In the genomic region with DNA sequence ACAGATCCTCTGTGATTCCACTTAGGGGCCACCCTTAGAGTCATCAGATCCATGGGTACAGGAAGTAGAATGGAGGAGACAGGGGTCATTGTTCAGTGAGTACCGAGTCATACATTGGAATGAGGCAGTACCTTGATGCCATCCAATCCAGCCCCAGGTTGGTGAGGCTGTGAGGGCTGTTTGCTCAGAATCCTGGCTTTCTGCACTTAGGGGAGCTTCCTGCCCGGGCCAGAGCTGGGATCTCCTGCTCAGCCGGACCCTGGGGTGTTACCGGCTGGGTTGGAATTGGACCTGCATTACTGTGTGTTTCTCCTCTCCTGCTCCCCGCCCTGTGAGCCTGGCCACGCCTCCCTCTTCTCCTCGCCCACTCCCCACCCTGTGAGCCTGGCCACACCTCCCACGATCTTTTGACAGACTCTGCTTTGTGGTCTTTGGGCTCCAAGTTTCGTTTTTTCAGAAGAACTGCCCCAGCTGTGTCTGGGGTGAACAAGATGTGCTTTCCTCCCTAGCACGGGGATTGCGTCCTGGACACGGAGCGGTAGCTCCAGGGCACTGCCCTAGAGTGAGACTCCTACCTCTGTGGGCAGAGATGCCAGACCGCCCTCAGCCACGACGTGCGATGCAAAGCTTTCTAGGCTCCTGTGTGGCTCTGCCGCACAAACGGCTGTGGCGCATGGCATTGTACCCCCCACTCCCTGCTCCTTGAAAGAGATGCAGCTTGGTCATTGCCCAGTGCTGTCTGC, we compare ENCODE assay signal across 8 cellular contexts. TPM values are rescaled to one million over a fixed set of nuclear protein-coding genes. Genes with fewer than 3 reads are reported as not detected.
DNase-seq lines count a peak whose midpoint lies in the region; ATAC-seq, FAIRE-seq and TF ChIP-seq lines count a peak whose summit lies in the region.

No MANE protein-coding gene starts in this region.

- no peak for TF ChIP-seq RAD21 in A549 (conservative IDR thresholded peaks at IDR 0.05 in 1 of 2, IDR thresholded peaks at IDR 0.05 in 1 of 2)

- H3K27me3 ChIP-seq in HUES48 (ENCODE audit: control insufficient read depth, insufficient read depth, low read length) (no peaks in the 10 kb centered on the region), smooth muscle cell (ENCODE audit: low read depth) (no peaks in the 10 kb centered on the region)

- H3F3A ChIP-seq in smooth muscle cell (ENCODE audit: low read depth) = no peaks in the 10 kb centered on the region

- 3% methylated on average over 17 of the region's 20 CpGs for WGBS in A549 (ENCODE audit: missing lambda C conversion rate)
- WGBS in smooth muscle cell (ENCODE audit: low lambda C conversion rate) = 83% methylated on average over 20 of the region's 20 CpGs

- H3K4me3 ChIP-seq in A549 = peak overlapping the region; percentile 21
- H3K4me3 ChIP-seq in HUES48 (ENCODE audit: low read depth, low read length) = no peak overlapping the region
- no peak overlapping the region for H3K4me3 ChIP-seq in fibroblast of pulmonary artery (replicated peaks; ENCODE audit: low read depth, low read length)
- no peak overlapping the region for H3K4me3 ChIP-seq in smooth muscle cell

- CTCF ChIA-PET in A549 (lab: Yijun Ruan, JAX) = interaction anchor here (0.6 to 10.7 kb wide), 13 partner anchors 12 to 134 kb away, joined by 3 to 139 read pairs (median 4); a partner anchor contains a TSS

- H3K36me3 ChIP-seq in HUES48 (ENCODE audit: control insufficient read depth, insufficient read depth, low read length) = peaks cover 75% of the 10 kb centered on the region
- H3K36me3 ChIP-seq in smooth muscle cell (ENCODE audit: low read depth) = no peaks in the 10 kb centered on the region

- TF ChIP-seq CTCF in A549 (IDR thresholded peaks at IDR 0.05) (no peak), fibroblast of pulmonary artery (IDR thresholded peaks at IDR 0.05; ENCODE audit: low read length, missing control alignments) (no peak), smooth muscle cell (IDR thresholded peaks at IDR 0.05; ENCODE audit: borderline replicate concordance, insufficient read depth, poor library complexity, severe bottlenecking) (no peak)

- TF ChIP-seq EP300 in A549 (IDR thresholded peaks at IDR 0.05) = no peak

- peak overlapping the region; percentile 96 for H3K27ac ChIP-seq in A549
- peak overlapping the region; percentile 14 for H3K27ac ChIP-seq in HUES48 (ENCODE audit: low read depth, low read length)
- peak overlapping the region; percentile 88 for H3K27ac ChIP-seq in smooth muscle cell (ENCODE audit: low read depth)

- H3K9me3 ChIP-seq in A549 (no peaks in the 10 kb centered on the region), HUES48 (ENCODE audit: control insufficient read depth, insufficient read depth, low read length) (no peaks in the 10 kb centered on the region), smooth muscle cell (replicated peaks; ENCODE audit: low read depth) (no peaks in the 10 kb centered on the region)

- H3K4me1 ChIP-seq in A549 (peaks cover 73% of the 10 kb centered on the region), HUES48 (ENCODE audit: control insufficient read depth, insufficient read depth, low read length) (no peaks in the 10 kb centered on the region), smooth muscle cell (ENCODE audit: low read depth) (peaks cover 4% of the 10 kb centered on the region)

- H2AFZ ChIP-seq in smooth muscle cell (ENCODE audit: low read depth) = no peak overlapping the region

- H3K79me2 ChIP-seq in smooth muscle cell (ENCODE audit: low read depth) = no peaks in the 10 kb centered on the region

- ATAC-seq in A549 (peak; percentile 69 to 78), GM19455 (IDR thresholded peaks at IDR 0.05; ENCODE audit: unreplicated experiment) (peak; percentile 51), HG03097 (IDR thresholded peaks at IDR 0.05; ENCODE audit: low FRiP score, unreplicated experiment) (no peak)

- FAIRE-seq in A549 (lab: Jason Lieb, UNC) = no peak

- peak; percentile 38 for TF ChIP-seq POLR2A in A549 (IDR thresholded peaks at IDR 0.05; ENCODE audit: low read length)

- H3K4me2 ChIP-seq in A549 (peak overlapping the region; percentile 81), smooth muscle cell (peak overlapping the region; percentile 37)

- POLR2A ChIA-PET in A549 (lab: Yijun Ruan, JAX) = interaction anchor here (0.6 to 4.2 kb wide), 11 partner anchors 9 to 94 kb away, joined by 3 to 108 read pairs (median 7); a partner anchor contains a TSS

- no peak overlapping the region for H3K9ac ChIP-seq in HUES48 (ENCODE audit: low read depth, low read length)
- H3K9ac ChIP-seq in smooth muscle cell (ENCODE audit: low read depth) = peak overlapping the region; percentile 74

- peaks cover 11% of the 10 kb centered on the region for H4K20me1 ChIP-seq in smooth muscle cell (ENCODE audit: low read depth)

- DNase-seq in A549 (ENCODE audit: low read depth in 1 of 2, low spot score in 1 of 2) = peak; percentile 92 to 97
- peak; percentile 82 for DNase-seq in activated CD8-positive, alpha-beta memory T cell treated with anti-CD3 and anti-CD28 coated beads, Interleukin-2, amount 50 U/mL, for 48 hours
- peak; percentile 33 for DNase-seq in fibroblast of pulmonary artery (ENCODE audit: low read depth)
- DNase-seq in smooth muscle cell (lab: John Stamatoyannopoulos, UW; ENCODE audit: unreplicated experiment) = no peak
- no peak for DNase-seq in NK-92 (lab: John Stamatoyannopoulos, UW; ENCODE audit: unreplicated experiment)

TF ChIP-seq in A549, 52 proteins besides CTCF, POLR2A, EP300 and RAD21 (continues in another document):
- TF ChIP-seq CEBPB (IDR thresholded peaks at IDR 0.05) (no peak), FOXS1 (CRISPR knock-in tag; IDR thresholded peaks at IDR 0.05) (no peak), EHF (CRISPR knock-in tag; IDR thresholded peaks at IDR 0.05) (no peak), RFX5 (IDR thresholded peaks at IDR 0.05) (no peak), NPAS2 (CRISPR knock-in tag; IDR thresholded peaks at IDR 0.05; ENCODE audit: borderline replicate concordance) (no peak), MYC (IDR thresholded peaks at IDR 0.05; ENCODE audit: borderline replicate concordance, low read length) (peak; percentile 43; the same call in 1 of the 2 replicates)
- TF ChIP-seq, protein P1, sequence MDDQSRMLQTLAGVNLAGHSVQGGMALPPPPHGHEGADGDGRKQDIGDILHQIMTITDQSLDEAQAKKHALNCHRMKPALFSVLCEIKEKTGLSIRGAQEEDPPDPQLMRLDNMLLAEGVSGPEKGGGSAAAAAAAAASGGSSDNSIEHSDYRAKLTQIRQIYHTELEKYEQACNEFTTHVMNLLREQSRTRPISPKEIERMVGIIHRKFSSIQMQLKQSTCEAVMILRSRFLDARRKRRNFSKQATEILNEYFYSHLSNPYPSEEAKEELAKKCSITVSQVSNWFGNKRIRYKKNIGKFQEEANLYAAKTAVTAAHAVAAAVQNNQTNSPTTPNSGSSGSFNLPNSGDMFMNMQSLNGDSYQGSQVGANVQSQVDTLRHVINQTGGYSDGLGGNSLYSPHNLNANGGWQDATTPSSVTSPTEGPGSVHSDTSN (IDR thresholded peaks at IDR 0.05) = no peak
- TF ChIP-seq, protein P2, sequence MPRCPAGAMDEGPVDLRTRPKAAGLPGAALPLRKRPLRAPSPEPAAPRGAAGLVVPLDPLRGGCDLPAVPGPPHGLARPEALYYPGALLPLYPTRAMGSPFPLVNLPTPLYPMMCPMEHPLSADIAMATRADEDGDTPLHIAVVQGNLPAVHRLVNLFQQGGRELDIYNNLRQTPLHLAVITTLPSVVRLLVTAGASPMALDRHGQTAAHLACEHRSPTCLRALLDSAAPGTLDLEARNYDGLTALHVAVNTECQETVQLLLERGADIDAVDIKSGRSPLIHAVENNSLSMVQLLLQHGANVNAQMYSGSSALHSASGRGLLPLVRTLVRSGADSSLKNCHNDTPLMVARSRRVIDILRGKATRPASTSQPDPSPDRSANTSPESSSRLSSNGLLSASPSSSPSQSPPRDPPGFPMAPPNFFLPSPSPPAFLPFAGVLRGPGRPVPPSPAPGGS (IDR thresholded peaks at IDR 0.05) = no peak

RNA-seq across cellular contexts. Expression of a gene that starts 15.4 kb away (rescaled TPM):
- polyA plus RNA-seq in A549 (2011; rRNA removed) = 23.8 and 24.5 TPM in 2 replicates
- 76.3 and 84.0 TPM in 2 replicates for polyA plus RNA-seq in A549 (2012; cell fraction: cytosol; rRNA removed)
- 180 and 185 TPM in 2 replicates for polyA plus RNA-seq in A549 (2012; cell fraction: nucleus; rRNA removed)
- 36.4 to 49.4 TPM (median 39.5 TPM) in 3 replicates for polyA plus RNA-seq in A549 (2017; fragmentation: RNase III; extraction: RNeasy Plus Mini Kit Qiagen cat#74134 plus additional on column Dnase treatment)
- polyA minus RNA-seq in A549 (2011; rRNA and poly(A)+ RNA removed) = 32.0 and 36.0 TPM in 2 replicates
- 6.2 and 7.0 TPM in 2 replicates for total RNA-seq in smooth muscle cell
- polyA plus RNA-seq in smooth muscle cell = 15.9 and 18.0 TPM in 2 replicates

RNA-seq across cellular contexts. Expression of a gene that starts 35.6 kb away (rescaled TPM):
- polyA plus RNA-seq in A549 (2011; rRNA removed) (284 and 464 TPM in 2 replicates), A549 (2017; fragmentation: RNase III; extraction: RNeasy Plus Mini Kit Qiagen cat#74134 plus additional on column Dnase treatment) (472 to 560 TPM (median 477 TPM) in 3 replicates), smooth muscle cell (492 and 548 TPM in 2 replicates)
- 581 and 858 TPM in 2 replicates for polyA plus RNA-seq in A549 (2012; cell fraction: cytosol; rRNA removed)
- polyA plus RNA-seq in A549 (2012; cell fraction: nucleus; rRNA removed) = 426 and 433 TPM in 2 replicates
- 105 and 129 TPM in 2 replicates for polyA minus RNA-seq in A549 (2011; rRNA and poly(A)+ RNA removed)
- total RNA-seq in smooth muscle cell = 304 and 306 TPM in 2 replicates

RNA-seq across cellular contexts. Expression of a gene that starts 42.9 kb away (rescaled TPM):
- polyA plus RNA-seq in A549 (2011; rRNA removed) = 37.3 and 37.5 TPM in 2 replicates
- 101 and 139 TPM in 2 replicates for polyA plus RNA-seq in A549 (2012; cell fraction: cytosol; rRNA removed)
- polyA plus RNA-seq in A549 (2012; cell fraction: nucleus; rRNA removed) = 343 and 496 TPM in 2 replicates
- polyA plus RNA-seq in A549 (2017; fragmentation: RNase III; extraction: RNeasy Plus Mini Kit Qiagen cat#74134 plus additional on column Dnase treatment) = 59.3 to 61.4 TPM (median 59.5 TPM) in 3 replicates
- polyA minus RNA-seq in A549 (2011; rRNA and poly(A)+ RNA removed) = 54.3 and 84.8 TPM in 2 replicates
- total RNA-seq in smooth muscle cell = 70.5 and 103 TPM in 2 replicates
- 105 and 109 TPM in 2 replicates for polyA plus RNA-seq in smooth muscle cell

RNA-seq across cellular contexts. Expression of a gene that starts 43.4 kb away (rescaled TPM):
- 0.41 and 0.45 TPM in 2 replicates for polyA plus RNA-seq in A549 (2011; rRNA removed)
- polyA plus RNA-seq in A549 (2012; cell fraction: cytosol; rRNA removed) = 1.2 TPM in 2 replicates
- polyA plus RNA-seq in A549 (2012; cell fraction: nucleus; rRNA removed) = 3.6 and 7.5 TPM in 2 replicates
- polyA plus RNA-seq in A549 (2017; fragmentation: RNase III; extraction: RNeasy Plus Mini Kit Qiagen cat#74134 plus additional on column Dnase treatment) = 1.1 to 1.3 TPM (median 1.1 TPM) in 3 replicates
- not detected in 2 replicates for polyA minus RNA-seq in A549 (2011; rRNA and poly(A)+ RNA removed)
- total RNA-seq in smooth muscle cell = not detected in 2 replicates
- 1.4 TPM in 1 of 2 replicates, not detected in the other for polyA plus RNA-seq in smooth muscle cell

RNA-seq across cellular contexts. Expression of a gene that starts 49.5 kb away (rescaled TPM):
- polyA plus RNA-seq in A549 (2011; rRNA removed) (1.3 and 1.5 TPM in 2 replicates), A549 (2017; fragmentation: RNase III; extraction: RNeasy Plus Mini Kit Qiagen cat#74134 plus additional on column Dnase treatment) (7.3 to 9.1 TPM (median 7.6 TPM) in 3 replicates), smooth muscle cell (7.5 and 8.0 TPM in 2 replicates)
- 4.3 and 6.0 TPM in 2 replicates for polyA plus RNA-seq in A549 (2012; cell fraction: cytosol; rRNA removed)
- polyA plus RNA-seq in A549 (2012; cell fraction: nucleus; rRNA removed) = 61.0 and 92.6 TPM in 2 replicates
- 0.50 and 0.68 TPM in 2 replicates for polyA minus RNA-seq in A549 (2011; rRNA and poly(A)+ RNA removed)
- 3.8 TPM in 2 replicates for total RNA-seq in smooth muscle cell

Comparison
In these comparisons a context has a peak if more than half of its experiments do, and no peak if none do; other contexts are left out.
1. DNase-seq: peak in A549 (2 of 2), activated CD8-positive, alpha-beta memory T cell treated with anti-CD3 and anti-CD28 coated beads, Interleukin-2, amount 50 U/mL, for 48 hours (single experiment) and fibroblast of pulmonary artery (single experiment); none in smooth muscle cell (single experiment) and NK-92 (single experiment).
2. H3K27ac ChIP-seq: peak in every context shown above with its lines; median percentile 96 in A549; 88 in smooth muscle cell; 14 in HUES48.